ENCODE assay signal across 9 cellular contexts in genomic region chr12:40622246-40622838, GRCh38.
DNase-seq lines count a peak whose midpoint lies in the region; ATAC-seq, FAIRE-seq and TF ChIP-seq lines count a peak whose summit lies in the region.
"Had no signal": no experiment of that assay in that cellular context is flagged by ENCODE, and none has a peak within 500 bp of the region (broad histone marks: within the 10 kb centered on the region; RNA-seq: fewer than 3 reads in every experiment).

No MANE protein-coding gene starts in this region.

- H3K4me1 Mint-ChIP-seq in mesothelial cell of epicardium: peaks cover 13% of the 10 kb centered on the region

- no peak overlapping the region for H3K56ac ChIP-seq in H1 (replicated peaks; ENCODE audit: insufficient read length, low read depth, low read length)

- H2BK120ac ChIP-seq in H1 (replicated peaks; ENCODE audit: low read depth, low read length): no peak overlapping the region

- H2BK20ac ChIP-seq in H1 (ENCODE audit: low read length): no peak overlapping the region

- ATAC-seq in GM18873 (IDR thresholded peaks at IDR 0.05; ENCODE audit: low FRiP score, unreplicated experiment): no peak
- ATAC-seq: left colon had no signal

- H4K20me1 ChIP-seq in H1 (replicated peaks in 1 of 2; ENCODE audit: control insufficient read depth in 1 of 2, insufficient read depth in 2 of 2, low read length in 2 of 2): no peaks in the 10 kb centered on the region

- H3K23me2 ChIP-seq in H1 (ENCODE audit: low read depth, low read length): no peaks in the 10 kb centered on the region

- TF ChIP-seq CTCF in AG09319 (IDR thresholded peaks at IDR 0.05; ENCODE audit: low read depth, low read length) (peak; percentile 75), RWPE1 (conservative IDR thresholded peaks at IDR 0.05; ENCODE audit: low read depth) (peak; percentile 70), H1 (IDR thresholded peaks at IDR 0.05; ENCODE audit: control extremely low read depth in 1 of 3, insufficient read depth in 1 of 3, low read depth in 1 of 3, low read length in 3 of 3) (peak in 2 of 3 experiments; percentile 64 to 79; a peak in 3 of 4 replicates), mesothelial cell of epicardium (IDR thresholded peaks at IDR 0.05; ENCODE audit: unreplicated experiment) (peak; percentile 84)

- H2AK5ac ChIP-seq in H1 (ENCODE audit: low read depth, low read length): no peak overlapping the region

- no peak overlapping the region for H3K27ac Mint-ChIP-seq in mesothelial cell of epicardium

- H3K4me3 Mint-ChIP-seq in mesothelial cell of epicardium: no peak overlapping the region

- DNase-seq in AG09319 (ENCODE audit: extremely low read depth, low read depth) (peak; percentile 28), GM12891 (ENCODE audit: insufficient read length, low spot score) (peak; percentile 25), RWPE1 (ENCODE audit: low spot score) (peak; percentile 20), H1 (ENCODE audit: low read depth in 1 of 2, low spot score in 2 of 2) (peak; percentile 46 to 69), mesothelial cell of epicardium (ENCODE audit: low spot score in 2 of 2, unreplicated experiment in 2 of 2) (peak in 1 of 2 experiments; percentile 64), urothelium cell line (ENCODE audit: low spot score) (peak; percentile 42)

- peaks cover 4% of the 10 kb centered on the region for H3K9me3 Mint-ChIP-seq in mesothelial cell of epicardium

- no peaks in the 10 kb centered on the region for H3K27me3 ChIP-seq in H1 (replicated peaks in 1 of 4; ENCODE audit: control insufficient read depth in 3 of 4, extremely low read depth in 1 of 4, insufficient read depth in 3 of 4, low read length in 3 of 4)

- H3K79me2 ChIP-seq in H1 (ENCODE audit: control insufficient read depth in 1 of 2, insufficient read depth in 2 of 2, low read length in 2 of 2): no peaks in the 10 kb centered on the region

- no peak overlapping the region for H2BK12ac ChIP-seq in H1 (ENCODE audit: low read depth, low read length)

- no peak overlapping the region for H4K91ac ChIP-seq in H1 (replicated peaks; ENCODE audit: insufficient read length, low read length)

- no peaks in the 10 kb centered on the region for H3K36me3 ChIP-seq in H1 (ENCODE audit: control insufficient read depth in 2 of 4, insufficient read depth in 4 of 4, low read length in 3 of 4)

- H3K4me1 ChIP-seq in H1 (replicated peaks in 1 of 4; ENCODE audit: control insufficient read depth in 3 of 4, insufficient read depth in 4 of 4, low read length in 3 of 4): no peaks in the 10 kb centered on the region

- TF ChIP-seq EP300 in Ishikawa (IDR thresholded peaks at IDR 0.05; ENCODE audit: borderline replicate concordance) (no peak), H1 (IDR thresholded peaks at IDR 0.05; ENCODE audit: borderline replicate concordance in 1 of 2, low read depth in 2 of 2, low read length in 2 of 2) (no peak)

- no peak overlapping the region for H3K9ac ChIP-seq in H1 (replicated peaks in 1 of 4; ENCODE audit: extremely low read depth in 1 of 4, low read depth in 3 of 4, low read length in 3 of 4)

- no peak overlapping the region for H3K18ac ChIP-seq in H1 (ENCODE audit: extremely low read depth, low read length)

- H4K5ac ChIP-seq in H1 (ENCODE audit: insufficient read length, low read depth, low read length): no peak overlapping the region

- H2BK5ac ChIP-seq in H1 (ENCODE audit: low read depth, low read length): no peak overlapping the region

- no peaks in the 10 kb centered on the region for H3K36me3 Mint-ChIP-seq in mesothelial cell of epicardium

- H3K4me2 ChIP-seq in H1 (ENCODE audit: insufficient read depth in 1 of 2, low read depth in 2 of 2, low read length in 2 of 2): no peak overlapping the region

- H3K79me1 ChIP-seq in H1 (ENCODE audit: low read depth, low read length): no peaks in the 10 kb centered on the region

- H4K8ac ChIP-seq in H1 (ENCODE audit: extremely low read depth, insufficient read depth, low read length): no peak overlapping the region

- no peak for TF ChIP-seq POLR2A in GM12891 (IDR thresholded peaks at IDR 0.05; ENCODE audit: low read depth, low read length)
- TF ChIP-seq POLR2A in H1 (IDR thresholded peaks at IDR 0.05; ENCODE audit: control extremely low read depth in 1 of 2, low read depth in 2 of 2, low read length in 2 of 2): no peak

- no peak overlapping the region for H3K23ac ChIP-seq in H1 (ENCODE audit: insufficient read length)

- no peak overlapping the region for H3K4ac ChIP-seq in H1 (replicated peaks; ENCODE audit: insufficient read length, low read depth, low read length)

- TF ChIP-seq RAD21 in Ishikawa (IDR thresholded peaks at IDR 0.05; ENCODE audit: low read depth) (peak; percentile 89), H1 (IDR thresholded peaks at IDR 0.05 in 1 of 2, conservative IDR thresholded peaks at IDR 0.05 in 1 of 2; ENCODE audit: low read depth in 2 of 2, low read length in 2 of 2) (peak; percentile 82 to 84)

- POLR2A ChIA-PET in RWPE1 (lab: Yijun Ruan, JAX; ENCODE audit: low non-redundant PET): no interaction called here
- POLR2A ChIA-PET in H1 (lab: Charles Lee; ENCODE audit: partially characterized antibody): no interaction called here

- H3K14ac ChIP-seq in H1 (ENCODE audit: insufficient read length): no peak overlapping the region

- 78% methylated on average over 3 of the region's 3 CpGs; no CpG with 5 or more reads in 1 of the 2 experiments for WGBS in H1 (ENCODE audit: extremely low coverage in 1 of 2, insufficient coverage in 1 of 2, insufficient read length in 1 of 2, insufficient replicate concordance in 2 of 2, low coverage in 1 of 2, low lambda C conversion rate in 2 of 2, missing lambda C conversion rate in 1 of 2), 2 experiments

- H3K27me3 Mint-ChIP-seq in mesothelial cell of epicardium (ENCODE audit: low read depth): no peaks in the 10 kb centered on the region

- FAIRE-seq in GM12891 (lab: Jason Lieb, UNC): peak; percentile 61
- FAIRE-seq in H1 (lab: Jason Lieb, UNC): peak; percentile 92
- FAIRE-seq in urothelium cell line (lab: Jason Lieb, UNC): no peak

- CTCF ChIA-PET in RWPE1 (lab: Yijun Ruan, JAX) (no interaction called here), H1 (lab: Charles Lee; ENCODE audit: partially characterized antibody) (interaction anchor here (1.0 to 2.9 kb wide), 8 partner anchors 29 to 306 kb away, joined by 3 to 15 read pairs (median 4); no protein-coding TSS in a partner anchor)

- no peak overlapping the region for H2BK15ac ChIP-seq in H1 (ENCODE audit: low read length)

- peak overlapping the region; percentile 74; the same call in 1 of the 2 replicates for H2AFZ ChIP-seq in H1 (ENCODE audit: low read length)

- no peak overlapping the region for H3K27ac ChIP-seq in RWPE1
- no peak overlapping the region for H3K27ac ChIP-seq in H1 (ENCODE audit: low read depth, low read length)

- H3K9me3 ChIP-seq in H1 (ENCODE audit: insufficient read depth in 2 of 2, low read depth in 1 of 2, low read length in 1 of 2): peaks cover 0 to 5% of the 10 kb centered on the region in 2 experiments; a peak in 1 of 4 replicates

- H3K4me3 ChIP-seq in H1 (ENCODE audit: extremely low read depth in 1 of 4, insufficient read depth in 2 of 4, low read depth in 3 of 4, low read length in 4 of 4): no peak overlapping the region

TF ChIP-seq in GM12891, 5 proteins besides CTCF, POLR2A, EP300 and RAD21:
- no peak for TF ChIP-seq PAX5 (IDR thresholded peaks at IDR 0.05; ENCODE audit: insufficient read depth, low read length, severe bottlenecking)
- no peak for TF ChIP-seq SPI1 (IDR thresholded peaks at IDR 0.05; ENCODE audit: low read depth, low read length)
- no peak for TF ChIP-seq TAF1 (IDR thresholded peaks at IDR 0.05; ENCODE audit: low read depth, low read length)
- TF ChIP-seq POU2F2 (IDR thresholded peaks at IDR 0.05; ENCODE audit: low read depth, low read length): no peak
- TF ChIP-seq POLR2AphosphoS5 (IDR thresholded peaks at IDR 0.05; ENCODE audit: low read depth, low read length): no peak
TF ChIP-seq in GM12891: peak in this region for 0.

TF ChIP-seq in Ishikawa, 13 proteins besides CTCF, POLR2A, EP300 and RAD21:
- no peak for TF ChIP-seq CREB1 (IDR thresholded peaks at IDR 0.05; ENCODE audit: low read depth)
- no peak for TF ChIP-seq TCF12 (IDR thresholded peaks at IDR 0.05; ENCODE audit: low read depth)
- no peak for TF ChIP-seq TEAD4 (IDR thresholded peaks at IDR 0.05)
- TF ChIP-seq YY1 (IDR thresholded peaks at IDR 0.05; ENCODE audit: low read depth): no peak

TF ChIP-seq in H1, 55 proteins besides CTCF, POLR2A, EP300 and RAD21:
- TF ChIP-seq BACH1 (IDR thresholded peaks at IDR 0.05; ENCODE audit: low read length) (no peak), RFX5 (IDR thresholded peaks at IDR 0.05; ENCODE audit: borderline replicate concordance, low read depth, low read length) (no peak), BRCA1 (IDR thresholded peaks at IDR 0.05; ENCODE audit: low read depth, low read length) (no peak), SIX5 (IDR thresholded peaks at IDR 0.05; ENCODE audit: low read depth, low read length) (no peak), CEBPB (IDR thresholded peaks at IDR 0.05; ENCODE audit: low read depth, low read length) (no peak), SUZ12 (IDR thresholded peaks at IDR 0.05; ENCODE audit: low read length) (no peak), ASH2L (IDR thresholded peaks at IDR 0.05; ENCODE audit: low read length) (no peak), RBBP5 (IDR thresholded peaks at IDR 0.05; ENCODE audit: borderline replicate concordance, low read depth, low read length) (no peak), MAX (IDR thresholded peaks at IDR 0.05) (no peak), TAF7 (optimal IDR thresholded peaks at IDR 0.05; ENCODE audit: borderline replicate concordance, low read depth, low read length) (no peak), PHF8 (conservative IDR thresholded peaks at IDR 0.05; ENCODE audit: low read depth, low read length) (no peak), EGR1 (IDR thresholded peaks at IDR 0.05; ENCODE audit: borderline replicate concordance, low read depth, low read length) (no peak), NRF1 (IDR thresholded peaks at IDR 0.05; ENCODE audit: low read depth, low read length) (no peak), POU5F1 (IDR thresholded peaks at IDR 0.05; ENCODE audit: low read depth, low read length) (no peak), BCL11A (IDR thresholded peaks at IDR 0.05; ENCODE audit: low read depth in 2 of 2, low read length in 2 of 2) (no peak), SP2 (IDR thresholded peaks at IDR 0.05; ENCODE audit: low read length) (no peak)
